In the genomic region with DNA sequence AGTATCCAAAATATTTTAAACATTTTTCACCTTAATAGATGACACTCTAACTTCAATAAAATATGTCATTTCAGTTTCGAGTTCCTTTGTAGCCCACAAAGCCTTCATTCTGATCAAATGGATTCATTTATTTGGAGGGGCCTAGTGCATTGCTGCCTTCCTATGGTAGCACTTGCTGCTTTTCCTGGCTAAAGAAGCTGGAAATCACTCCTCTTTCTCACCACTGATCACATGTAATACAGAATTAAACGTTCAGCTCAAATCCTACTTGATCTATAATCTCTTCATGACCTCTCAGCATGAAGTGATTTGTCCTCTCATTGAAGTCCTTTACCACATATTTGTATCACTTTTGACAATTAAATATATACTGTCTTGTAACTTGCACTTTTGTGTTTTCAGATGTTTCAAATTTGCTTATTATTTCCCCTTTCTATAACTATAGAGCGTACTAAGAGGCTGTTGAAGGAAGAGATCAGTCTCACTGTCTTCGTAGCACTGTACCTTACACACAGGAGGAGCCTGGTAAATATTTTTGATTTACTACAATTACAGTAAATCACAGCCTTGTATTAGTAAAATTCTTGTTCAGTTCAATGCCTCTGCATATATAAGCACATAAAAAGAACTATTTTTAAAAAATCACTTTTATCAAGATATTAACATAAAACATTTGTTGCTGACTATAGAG, we compare ENCODE assay signal across 17 cellular contexts. TPM values are rescaled to one million over a fixed set of nuclear protein-coding genes. Genes with fewer than 3 reads are reported as not detected.
DNase-seq lines count a peak whose midpoint lies in the region; ATAC-seq, FAIRE-seq and TF ChIP-seq lines count a peak whose summit lies in the region.
"Had no signal": no experiment of that assay in that cellular context is flagged by ENCODE, and none has a peak within 500 bp of the region (broad histone marks: within the 10 kb centered on the region; RNA-seq: fewer than 3 reads in every experiment).

No MANE protein-coding gene starts in this region.

- no peak for TF ChIP-seq CTCF in SK-N-SH (IDR thresholded peaks at IDR 0.05)
- TF ChIP-seq CTCF in HepG2 (CRISPR knock-in tag; IDR thresholded peaks at IDR 0.05), result no peak
- TF ChIP-seq CTCF in smooth muscle cell (IDR thresholded peaks at IDR 0.05; ENCODE audit: borderline replicate concordance, insufficient read depth, poor library complexity, severe bottlenecking), result no peak

- TF ChIP-seq EP300 in SK-N-SH (IDR thresholded peaks at IDR 0.05; ENCODE audit: borderline replicate concordance in 1 of 2, low read depth in 1 of 2, low read length in 1 of 2) (no peak), HepG2 (IDR thresholded peaks at IDR 0.05; ENCODE audit: low read depth in 2 of 2, low read length in 2 of 2) (no peak), HepG2 (CRISPR knock-in tag; IDR thresholded peaks at IDR 0.05; ENCODE audit: borderline replicate concordance) (no peak)

- H3K4me1 ChIP-seq in SK-N-SH (ENCODE audit: control insufficient read depth in 1 of 2, insufficient read depth in 2 of 2, low read depth in 1 of 2, low read length in 1 of 2), result peaks cover 0 to 3% of the 10 kb centered on the region in 2 experiments; a peak in 3 of 4 replicates
- H3K4me1 ChIP-seq in duodenal mucosa (ENCODE audit: control insufficient read depth in 1 of 2, insufficient read depth in 2 of 2, low read length in 2 of 2), result peaks cover 0 to 8% of the 10 kb centered on the region in 2 donors
- peaks cover 75% of the 10 kb centered on the region for H3K4me1 ChIP-seq in HepG2 (ENCODE audit: insufficient read depth, low read length)
- no peaks in the 10 kb centered on the region for H3K4me1 ChIP-seq in smooth muscle cell (ENCODE audit: low read depth)
- H3K4me1 ChIP-seq: BLaER1, SJSA1 had no signal

- no peaks in the 10 kb centered on the region for H3K79me2 ChIP-seq in SK-N-SH (ENCODE audit: insufficient read depth)
- H3K79me2 ChIP-seq in HepG2 (ENCODE audit: insufficient read depth, low read length), result peaks cover 53% of the 10 kb centered on the region
- no peaks in the 10 kb centered on the region for H3K79me2 ChIP-seq in smooth muscle cell (ENCODE audit: low read depth)

- H3K4me2 ChIP-seq in SK-N-SH (no peak overlapping the region), HepG2 (ENCODE audit: low read depth, low read length) (peak overlapping the region; percentile 65), smooth muscle cell (no peak overlapping the region)
- H3K4me2 ChIP-seq: BLaER1 had no signal

- H3F3A ChIP-seq in SK-N-SH (replicated peaks; ENCODE audit: insufficient read depth) (no peaks in the 10 kb centered on the region), smooth muscle cell (ENCODE audit: low read depth) (no peaks in the 10 kb centered on the region)

- intact Hi-C loops in HepG2 (cut with micrococcal nuclease; ENCODE audit: unreplicated experiment), result loop anchor here (5.0 to 10.0 kb wide), 3 partner anchors 39 to 369 kb away; a partner anchor contains a TSS

- ATAC-seq in HepG2 (no peak), HG02571 (IDR thresholded peaks at IDR 0.05; ENCODE audit: unreplicated experiment) (no peak), HG02938 (IDR thresholded peaks at IDR 0.05; ENCODE audit: unreplicated experiment) (no peak), GM19324 (IDR thresholded peaks at IDR 0.05; ENCODE audit: low FRiP score, unreplicated experiment) (no peak)

- DNase-seq in SK-N-SH (no peak), HepG2 (ENCODE audit: low spot score) (no peak), smooth muscle cell (lab: John Stamatoyannopoulos, UW; ENCODE audit: unreplicated experiment) (no peak)
- DNase-seq in activated CD8-positive, alpha-beta memory T cell treated with anti-CD3 and anti-CD28 coated beads, Interleukin-2, amount 50 U/mL, for 4 hours, result no peak
- DNase-seq: activated CD4-positive, alpha-beta T cell treated with anti-CD3 and anti-CD28 coated beads, Interleukin-2, amount 10 ng/mL, durations not matched to agents 7 days and 5 days; activated T-cell treated with anti-CD3 and anti-CD28 coated beads, Interleukin-2, amount 50 U/mL, for 24 hours; erythroblast; NCI-H1092; stimulated activated naive B cell treated with anti-CD40 and anti-IgM and Interleukin-4, amounts not matched to agents 10 μg/mL and 1 μg/mL and 100 μg/mL, for 72 hours had no signal

- H3K27me3 ChIP-seq in SK-N-SH (ENCODE audit: insufficient read depth), result no peaks in the 10 kb centered on the region
- no peaks in the 10 kb centered on the region for H3K27me3 ChIP-seq in duodenal mucosa (ENCODE audit: control insufficient read depth in 1 of 2, insufficient read depth in 2 of 2, low read length in 2 of 2)
- H3K27me3 ChIP-seq in HepG2 (ENCODE audit: control insufficient read depth in 1 of 2, insufficient read depth in 2 of 2, low read length in 2 of 2), result no peaks in the 10 kb centered on the region
- H3K27me3 ChIP-seq in smooth muscle cell (ENCODE audit: low read depth), result no peaks in the 10 kb centered on the region
- H3K27me3 ChIP-seq: BLaER1, SJSA1 had no signal

- in situ Hi-C loops in HepG2 (cut with HindIII; ENCODE audit: extremely low pct_ligation_motif_present, low pct_unique_long_range_greater_than_20kb), result loop anchor here (5.0 to 25.0 kb wide), 2 partner anchors 239 to 369 kb away; a partner anchor contains a TSS

- POLR2A ChIA-PET in SK-N-SH (lab: Yijun Ruan, JAX) (no interaction called here), HepG2 (lab: Yijun Ruan, JAX) (interaction anchor here (1.1 to 1.9 kb wide), 4 partner anchors 14 to 368 kb away, joined by 4 to 13 read pairs (median 6); a partner anchor contains a TSS)

- no peaks in the 10 kb centered on the region; the same call in 1 of the 2 replicates for H3K9me3 ChIP-seq in SK-N-SH
- peaks cover 3 to 10% of the 10 kb centered on the region in 2 donors for H3K9me3 ChIP-seq in duodenal mucosa (ENCODE audit: control insufficient read depth in 1 of 2, low read length in 2 of 2)
- peaks cover 12% of the 10 kb centered on the region for H3K9me3 ChIP-seq in HepG2 (ENCODE audit: low read length)
- H3K9me3 ChIP-seq in smooth muscle cell (replicated peaks; ENCODE audit: low read depth), result peaks cover 5% of the 10 kb centered on the region
- H3K9me3 ChIP-seq: SJSA1 had no signal

- H3K36me3 ChIP-seq in SK-N-SH (replicated peaks in 1 of 2; ENCODE audit: control insufficient read depth in 1 of 2, insufficient read depth in 2 of 2, low read length in 1 of 2), result no peaks in the 10 kb centered on the region
- no peaks in the 10 kb centered on the region for H3K36me3 ChIP-seq in duodenal mucosa (ENCODE audit: control insufficient read depth in 1 of 2, insufficient read depth in 2 of 2, low read length in 2 of 2)
- H3K36me3 ChIP-seq in HepG2 (replicated peaks in 1 of 2; ENCODE audit: control insufficient read depth in 1 of 2, insufficient read depth in 2 of 2, low read length in 2 of 2), result peaks cover 3 to 10% of the 10 kb centered on the region in 2 experiments; a peak in 4 of 5 replicates
- no peaks in the 10 kb centered on the region for H3K36me3 ChIP-seq in smooth muscle cell (ENCODE audit: low read depth)
- H3K36me3 ChIP-seq: BLaER1, SJSA1 had no signal

- FAIRE-seq in HepG2 (lab: Jason Lieb, UNC), result no peak
- FAIRE-seq: GM18507 had no signal

- H3K9ac ChIP-seq in SK-N-SH, result no peak overlapping the region
- H3K9ac ChIP-seq in duodenal mucosa (ENCODE audit: low read depth in 1 of 2, low read length in 2 of 2), result peak overlapping the region; percentile 38 to 55
- peak overlapping the region; percentile 76 for H3K9ac ChIP-seq in HepG2 (ENCODE audit: insufficient read depth, low read depth, low read length)
- H3K9ac ChIP-seq in smooth muscle cell (ENCODE audit: low read depth), result no peak overlapping the region
- H3K9ac ChIP-seq: BLaER1 had no signal

- H2AFZ ChIP-seq in SK-N-SH (ENCODE audit: low read depth) (peak overlapping the region; percentile 63), HepG2 (ENCODE audit: low read length) (no peak overlapping the region), smooth muscle cell (ENCODE audit: low read depth) (peak overlapping the region; percentile 68)

- TF ChIP-seq RAD21 in SK-N-SH (IDR thresholded peaks at IDR 0.05; ENCODE audit: low read length) (no peak), HepG2 (CRISPR knock-in tag; IDR thresholded peaks at IDR 0.05) (no peak)

- 40% methylated on average over 4 of the region's 4 CpGs for WGBS in SK-N-SH (ENCODE audit: low lambda C conversion rate)
- WGBS in HepG2 (ENCODE audit: low lambda C conversion rate), result under 1% methylated on average over 4 of the region's 4 CpGs
- 87% methylated on average over 4 of the region's 4 CpGs for WGBS in smooth muscle cell (ENCODE audit: low lambda C conversion rate)

- BruUV-seq in HepG2 (replicated peaks; lab: Mats Ljungman, UMichigan), result TSS peak; percentile 74

- CTCF ChIA-PET in SK-N-SH (lab: Yijun Ruan, JAX) (interaction anchor here (0.8 to 1.3 kb wide), 2 partner anchors 98 to 368 kb away, joined by 3 read pairs; a partner anchor contains a TSS), HepG2 (lab: Yijun Ruan, JAX; ENCODE audit: low intra/inter-chr PET ratio, low total read pairs) (no interaction called here)

- H3K27ac ChIP-seq in SK-N-SH (ENCODE audit: low read depth in 2 of 2, low read length in 1 of 2) (peak overlapping the region in 1 of 2 experiments; percentile 76; a peak in 2 of 4 replicates), duodenal mucosa (ENCODE audit: low read depth, low read length) (no peak overlapping the region), HepG2 (ENCODE audit: extremely low read length, insufficient read depth, low read length) (peak overlapping the region; percentile 79), smooth muscle cell (ENCODE audit: low read depth) (no peak overlapping the region)
- H3K27ac ChIP-seq: BLaER1, SJSA1 had no signal

- TF ChIP-seq POLR2A in HepG2 (IDR thresholded peaks at IDR 0.05; ENCODE audit: insufficient read depth in 1 of 2, low read depth in 2 of 2, low read length in 2 of 2), result no peak

- H4K20me1 ChIP-seq in SK-N-SH (ENCODE audit: insufficient read depth) (no peaks in the 10 kb centered on the region), HepG2 (ENCODE audit: insufficient read depth, low read length) (no peaks in the 10 kb centered on the region; the same call in 1 of the 2 replicates), smooth muscle cell (ENCODE audit: low read depth) (no peaks in the 10 kb centered on the region)
- H4K20me1 ChIP-seq: BLaER1 had no signal

- H3K4me3 ChIP-seq in SK-N-SH (ENCODE audit: low read depth in 2 of 2, low read length in 1 of 2) (peak overlapping the region in 1 of 2 experiments; percentile 31; a peak in 1 of 4 replicates), duodenal mucosa (ENCODE audit: low read depth in 1 of 2, low read length in 2 of 2) (peak overlapping the region; percentile 50 to 64), HepG2 (replicated peaks in 1 of 3; ENCODE audit: insufficient read depth in 1 of 3, low read depth in 2 of 3, low read length in 3 of 3) (peak overlapping the region; percentile 68 to 89 (median 80); a peak in 5 of 6 replicates), smooth muscle cell (peak overlapping the region; percentile 40)
- H3K4me3 ChIP-seq: BLaER1, SJSA1, skin epidermis had no signal

- no peaks in the 10 kb centered on the region for H3K9me2 ChIP-seq in SK-N-SH

RNA-seq across cellular contexts. Expression of a gene that starts 0.6 kb away (rescaled TPM):
- 19.6 and 27.0 TPM in 2 replicates for polyA plus RNA-seq in SK-N-SH (2012; rRNA removed)
- 25.4 and 30.5 TPM in 2 replicates for polyA plus RNA-seq in SK-N-SH (2012; cell fraction: cytosol; rRNA removed)
- 16.4 and 46.1 TPM in 2 replicates for polyA plus RNA-seq in SK-N-SH (2012; cell fraction: nucleus; rRNA removed)
- 152 and 337 TPM in 2 replicates for total RNA-seq in HepG2 (2016; rRNA removed; fragmentation: Illumina TruSeq; extraction: Trizol)
- total RNA-seq in HepG2 (2016; cell fraction: cytosol; rRNA removed; fragmentation: Illumina TruSeq; extraction: Trizol; ENCODE audit: low read depth), result 15.8 and 21.4 TPM in 2 replicates
- 142 and 328 TPM in 2 replicates for total RNA-seq in HepG2 (2016; cell fraction: insoluble cytoplasmic fraction; rRNA removed; fragmentation: Illumina TruSeq; extraction: Trizol)
- total RNA-seq in HepG2 (2016; cell fraction: membrane; rRNA removed; fragmentation: Illumina TruSeq; extraction: Trizol), result 27.3 and 39.9 TPM in 2 replicates
- 355 and 402 TPM in 2 replicates for total RNA-seq in HepG2 (2016; cell fraction: nucleus; rRNA removed; fragmentation: Illumina TruSeq; extraction: Trizol)
- polyA plus RNA-seq in HepG2 (2011; rRNA removed), result 281 and 284 TPM in 2 replicates
- 92.5 and 172 TPM in 2 replicates for polyA plus RNA-seq in HepG2 (2011; cell fraction: cytosol; rRNA removed)
- 286 and 387 TPM in 2 replicates for polyA plus RNA-seq in HepG2 (2011; cell fraction: nucleus; rRNA removed)
- polyA plus RNA-seq in HepG2 (2012), result 210 and 251 TPM in 2 replicates
- polyA plus RNA-seq in HepG2 (2016; cell fraction: cytosol; fragmentation: Illumina TruSeq; extraction: Trizol; ENCODE audit: low read depth), result 15.3 and 18.6 TPM in 2 replicates
- polyA plus RNA-seq in HepG2 (2016; cell fraction: insoluble cytoplasmic fraction; fragmentation: Illumina TruSeq; extraction: Trizol; ENCODE audit: low read depth), result 118 and 125 TPM in 2 replicates
- 19.9 and 24.7 TPM in 2 replicates for polyA plus RNA-seq in HepG2 (2016; cell fraction: membrane; fragmentation: Illumina TruSeq; extraction: Trizol; ENCODE audit: low read depth)
- polyA plus RNA-seq in HepG2 (2016; cell fraction: nucleus; fragmentation: Illumina TruSeq; extraction: Trizol; ENCODE audit: insufficient read depth, low read depth), result 455 and 463 TPM in 2 replicates
- polyA minus RNA-seq in HepG2 (2011; rRNA and poly(A)+ RNA removed; ENCODE audit: low replicate concordance), result 0.12 and 62.8 TPM in 2 replicates
- 96.0 and 152 TPM in 2 replicates for polyA minus RNA-seq in HepG2 (2011; cell fraction: cytosol; rRNA and poly(A)+ RNA removed)
- 417 and 536 TPM in 2 replicates for polyA minus RNA-seq in HepG2 (2011; cell fraction: nucleus; rRNA and poly(A)+ RNA removed)
- total RNA-seq in smooth muscle cell, result 0.63 and 3.0 TPM in 2 replicates
- polyA plus RNA-seq in smooth muscle cell, result 1.1 and 1.4 TPM in 2 replicates
- total RNA-seq: activated CD4-positive, alpha-beta T cell treated with anti-CD3 and anti-CD28 coated beads, Interleukin-2, amount 10 ng/mL, durations not matched to agents 7 days and 5 days had no signal

RNA-seq across cellular contexts. Expression of a gene that starts 14.3 kb away (rescaled TPM):
- polyA plus RNA-seq in SK-N-SH (2012; rRNA removed) (37.5 and 40.5 TPM in 2 replicates), HepG2 (2011; rRNA removed) (8.9 and 11.4 TPM in 2 replicates), smooth muscle cell (30.3 and 41.4 TPM in 2 replicates)
- polyA plus RNA-seq in SK-N-SH (2012; cell fraction: cytosol; rRNA removed), result 56.8 and 90.3 TPM in 2 replicates
- polyA plus RNA-seq in SK-N-SH (2012; cell fraction: nucleus; rRNA removed), result 8.4 and 12.3 TPM in 2 replicates
- total RNA-seq in HepG2 (2016; rRNA removed; fragmentation: Illumina TruSeq; extraction: Trizol) (11.3 and 16.4 TPM in 2 replicates), smooth muscle cell (11.1 and 12.3 TPM in 2 replicates)
- total RNA-seq in HepG2 (2016; cell fraction: cytosol; rRNA removed; fragmentation: Illumina TruSeq; extraction: Trizol; ENCODE audit: low read depth), result 1.1 and 2.6 TPM in 2 replicates
- total RNA-seq in HepG2 (2016; cell fraction: insoluble cytoplasmic fraction; rRNA removed; fragmentation: Illumina TruSeq; extraction: Trizol), result 11.7 and 14.3 TPM in 2 replicates
- 3.8 and 4.3 TPM in 2 replicates for total RNA-seq in HepG2 (2016; cell fraction: membrane; rRNA removed; fragmentation: Illumina TruSeq; extraction: Trizol)
- 10.3 and 11.5 TPM in 2 replicates for total RNA-seq in HepG2 (2016; cell fraction: nucleus; rRNA removed; fragmentation: Illumina TruSeq; extraction: Trizol)
- polyA plus RNA-seq in HepG2 (2011; cell fraction: cytosol; rRNA removed), result 5.9 and 7.5 TPM in 2 replicates
- polyA plus RNA-seq in HepG2 (2011; cell fraction: nucleus; rRNA removed), result 2.8 and 3.6 TPM in 2 replicates
- polyA plus RNA-seq in HepG2 (2012), result 25.3 and 28.4 TPM in 2 replicates
- polyA plus RNA-seq in HepG2 (2016; cell fraction: cytosol; fragmentation: Illumina TruSeq; extraction: Trizol; ENCODE audit: low read depth), result 6.1 and 6.2 TPM in 2 replicates
- 52.4 and 53.0 TPM in 2 replicates for polyA plus RNA-seq in HepG2 (2016; cell fraction: insoluble cytoplasmic fraction; fragmentation: Illumina TruSeq; extraction: Trizol; ENCODE audit: low read depth)
- 9.3 and 11.2 TPM in 2 replicates for polyA plus RNA-seq in HepG2 (2016; cell fraction: membrane; fragmentation: Illumina TruSeq; extraction: Trizol; ENCODE audit: low read depth)
- 31.1 and 33.7 TPM in 2 replicates for polyA plus RNA-seq in HepG2 (2016; cell fraction: nucleus; fragmentation: Illumina TruSeq; extraction: Trizol; ENCODE audit: insufficient read depth, low read depth)
- polyA minus RNA-seq in HepG2 (2011; rRNA and poly(A)+ RNA removed; ENCODE audit: low replicate concordance), result 0.24 and 1.1 TPM in 2 replicates
- polyA minus RNA-seq in HepG2 (2011; cell fraction: cytosol; rRNA and poly(A)+ RNA removed), result 2.5 and 3.4 TPM in 2 replicates
- 6.3 and 7.1 TPM in 2 replicates for polyA minus RNA-seq in HepG2 (2011; cell fraction: nucleus; rRNA and poly(A)+ RNA removed)

RNA-seq across cellular contexts. Expression of a gene that starts 26.5 kb away (rescaled TPM):
- polyA plus RNA-seq in SK-N-SH (2012; rRNA removed) (0.05 and 0.10 TPM in 2 replicates), HepG2 (2011; rRNA removed) (0.17 TPM in 1 of 2 replicates, not detected in the other), smooth muscle cell (not detected in 2 replicates)
- polyA plus RNA-seq in SK-N-SH (2012; cell fraction: cytosol; rRNA removed), result 0.04 and 0.05 TPM in 2 replicates
- polyA plus RNA-seq in SK-N-SH (2012; cell fraction: nucleus; rRNA removed), result 0.06 and 0.19 TPM in 2 replicates
- total RNA-seq in HepG2 (2016; rRNA removed; fragmentation: Illumina TruSeq; extraction: Trizol) (0.07 and 0.22 TPM in 2 replicates), smooth muscle cell (not detected in 2 replicates)
- total RNA-seq in HepG2 (2016; cell fraction: cytosol; rRNA removed; fragmentation: Illumina TruSeq; extraction: Trizol; ENCODE audit: low read depth), result not detected in 2 replicates
- 0.06 TPM in 1 of 2 replicates, not detected in the other for total RNA-seq in HepG2 (2016; cell fraction: insoluble cytoplasmic fraction; rRNA removed; fragmentation: Illumina TruSeq; extraction: Trizol)
- total RNA-seq in HepG2 (2016; cell fraction: membrane; rRNA removed; fragmentation: Illumina TruSeq; extraction: Trizol), result 0.10 TPM in 1 of 2 replicates, not detected in the other
- not detected in 2 replicates for total RNA-seq in HepG2 (2016; cell fraction: nucleus; rRNA removed; fragmentation: Illumina TruSeq; extraction: Trizol)
- not detected in 2 replicates for polyA plus RNA-seq in HepG2 (2011; cell fraction: cytosol; rRNA removed)
- polyA plus RNA-seq in HepG2 (2011; cell fraction: nucleus; rRNA removed), result 0.21 and 0.26 TPM in 2 replicates
- 0.12 TPM in 1 of 2 replicates, not detected in the other for polyA plus RNA-seq in HepG2 (2012)
- polyA plus RNA-seq in HepG2 (2016; cell fraction: cytosol; fragmentation: Illumina TruSeq; extraction: Trizol; ENCODE audit: low read depth), result not detected in 2 replicates
- polyA plus RNA-seq in HepG2 (2016; cell fraction: insoluble cytoplasmic fraction; fragmentation: Illumina TruSeq; extraction: Trizol; ENCODE audit: low read depth), result not detected in 2 replicates
- not detected in 2 replicates for polyA plus RNA-seq in HepG2 (2016; cell fraction: membrane; fragmentation: Illumina TruSeq; extraction: Trizol; ENCODE audit: low read depth)
- 0.55 TPM in 1 of 2 replicates, not detected in the other for polyA plus RNA-seq in HepG2 (2016; cell fraction: nucleus; fragmentation: Illumina TruSeq; extraction: Trizol; ENCODE audit: insufficient read depth, low read depth)
- polyA minus RNA-seq in HepG2 (2011; rRNA and poly(A)+ RNA removed; ENCODE audit: low replicate concordance), result 0.26 TPM in 1 of 2 replicates, not detected in the other
- not detected in 2 replicates for polyA minus RNA-seq in HepG2 (2011; cell fraction: cytosol; rRNA and poly(A)+ RNA removed)
- polyA minus RNA-seq in HepG2 (2011; cell fraction: nucleus; rRNA and poly(A)+ RNA removed), result 0.25 and 0.39 TPM in 2 replicates
- total RNA-seq: SJSA1 had no signal

RNA-seq across cellular contexts. Expression of a gene that starts 46.7 kb away (rescaled TPM):
- polyA plus RNA-seq in SK-N-SH (2012; rRNA removed) (0.02 TPM in 1 of 2 replicates, not detected in the other), HepG2 (2011; rRNA removed) (0.03 and 0.04 TPM in 2 replicates), smooth muscle cell (0.26 TPM in 1 of 2 replicates, not detected in the other)
- polyA plus RNA-seq in SK-N-SH (2012; cell fraction: cytosol; rRNA removed), result 0.01 and 0.03 TPM in 2 replicates
- 0.08 TPM in 2 replicates for polyA plus RNA-seq in SK-N-SH (2012; cell fraction: nucleus; rRNA removed)
- total RNA-seq in HepG2 (2016; rRNA removed; fragmentation: Illumina TruSeq; extraction: Trizol) (not detected in 2 replicates), smooth muscle cell (0.04 and 0.40 TPM in 2 replicates)
- not detected in 2 replicates for total RNA-seq in HepG2 (2016; cell fraction: cytosol; rRNA removed; fragmentation: Illumina TruSeq; extraction: Trizol; ENCODE audit: low read depth)
- not detected in 2 replicates for total RNA-seq in HepG2 (2016; cell fraction: insoluble cytoplasmic fraction; rRNA removed; fragmentation: Illumina TruSeq; extraction: Trizol)
- total RNA-seq in HepG2 (2016; cell fraction: membrane; rRNA removed; fragmentation: Illumina TruSeq; extraction: Trizol), result not detected in 2 replicates
- total RNA-seq in HepG2 (2016; cell fraction: nucleus; rRNA removed; fragmentation: Illumina TruSeq; extraction: Trizol), result 0.09 TPM in 1 of 2 replicates, not detected in the other
- not detected in 2 replicates for polyA plus RNA-seq in HepG2 (2011; cell fraction: cytosol; rRNA removed)
- 0.10 TPM in 1 of 2 replicates, not detected in the other for polyA plus RNA-seq in HepG2 (2011; cell fraction: nucleus; rRNA removed)
- polyA plus RNA-seq in HepG2 (2012), result 0.05 TPM in 1 of 2 replicates, not detected in the other
- not detected in 2 replicates for polyA plus RNA-seq in HepG2 (2016; cell fraction: cytosol; fragmentation: Illumina TruSeq; extraction: Trizol; ENCODE audit: low read depth)
- polyA plus RNA-seq in HepG2 (2016; cell fraction: insoluble cytoplasmic fraction; fragmentation: Illumina TruSeq; extraction: Trizol; ENCODE audit: low read depth), result not detected in 2 replicates
- not detected in 2 replicates for polyA plus RNA-seq in HepG2 (2016; cell fraction: membrane; fragmentation: Illumina TruSeq; extraction: Trizol; ENCODE audit: low read depth)
- 0.12 and 0.19 TPM in 2 replicates for polyA plus RNA-seq in HepG2 (2016; cell fraction: nucleus; fragmentation: Illumina TruSeq; extraction: Trizol; ENCODE audit: insufficient read depth, low read depth)
- 0.07 and 0.14 TPM in 2 replicates for polyA minus RNA-seq in HepG2 (2011; rRNA and poly(A)+ RNA removed; ENCODE audit: low replicate concordance)
- not detected in 2 replicates for polyA minus RNA-seq in HepG2 (2011; cell fraction: cytosol; rRNA and poly(A)+ RNA removed)
- polyA minus RNA-seq in HepG2 (2011; cell fraction: nucleus; rRNA and poly(A)+ RNA removed), result 0.13 TPM in 1 of 2 replicates, not detected in the other
- total RNA-seq: SJSA1 had no signal

Comparison
In these comparisons a context has a peak if more than half of its experiments do, and no peak if none do; other contexts are left out.
1. H3K9ac ChIP-seq: peak in duodenal mucosa (2 of 2) and HepG2 (single experiment); none in SK-N-SH (single experiment) and smooth muscle cell (single experiment).